8 cellular contexts compared by ENCODE assay signal in the genomic region with DNA sequence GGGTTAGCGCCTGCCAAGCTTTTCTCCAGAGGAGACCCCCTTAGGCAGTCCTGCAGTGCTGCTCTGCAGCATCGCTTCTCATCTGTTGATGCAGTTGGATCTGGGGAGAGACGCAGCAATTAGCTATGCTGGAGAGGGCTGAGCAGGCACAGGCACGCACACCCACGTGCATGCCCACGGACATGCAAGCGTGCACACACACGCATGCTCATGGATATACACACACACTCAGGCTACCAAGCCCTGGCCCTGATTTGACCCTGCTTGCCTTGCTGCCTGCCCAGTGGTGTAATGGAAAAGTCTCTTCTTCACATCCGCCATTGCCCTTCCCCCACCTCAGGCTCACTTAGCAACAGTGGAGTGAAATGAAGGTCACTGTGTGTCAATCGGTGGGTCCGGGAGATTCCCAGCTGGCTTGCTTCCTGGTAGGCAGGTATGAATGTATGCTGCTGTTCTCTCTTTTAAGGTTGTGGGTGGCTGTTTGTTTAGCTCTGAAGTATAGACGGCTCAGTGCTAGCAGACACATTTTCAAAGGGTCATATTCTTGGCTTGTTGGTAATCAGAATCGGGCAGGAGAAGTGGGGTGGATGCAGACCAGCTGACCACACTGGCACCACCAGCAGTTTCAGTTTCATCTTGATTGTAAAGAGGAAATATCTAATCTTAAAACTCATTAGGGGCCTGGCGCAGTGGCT. TPM values are rescaled to one million over a fixed set of nuclear protein-coding genes. Genes with fewer than 3 reads are reported as not detected.
A peak's percentile ranks its signal among the peaks of the same experiment; 100 is the strongest.
DNase-seq lines count a peak whose midpoint lies in the region; ATAC-seq and TF ChIP-seq lines count a peak whose summit lies in the region.

No MANE protein-coding gene starts in this region.

- 42 to 72% (median 50%) methylated on average over 11 to 14 of the region's 14 CpGs for WGBS in heart left ventricle, 4 donors
- WGBS in sigmoid colon, 2 donors, result 27 to 58% methylated on average over 14 of the region's 14 CpGs

- H3K36me3 ChIP-seq in heart left ventricle (peaks cover 0 to 91% (median 36%) of the 10 kb centered on the region in 9 donors), sigmoid colon (peaks cover 4 to 53% (median 28%) of the 10 kb centered on the region in 4 donors)

- H3K4me1 ChIP-seq in heart left ventricle (peaks cover 0 to 94% (median 46%) of the 10 kb centered on the region in 12 donors), sigmoid colon (peaks cover 0 to 94% (median 93%) of the 10 kb centered on the region in 4 donors)

- in situ Hi-C loops in KBM-7 (cut with MboI; ENCODE audit: low pct_unique_long_range_greater_than_20kb, low sequenced_read_pairs), result loop anchor here (25.0 kb wide), 2 partner anchors 504 to 679 kb away; no protein-coding TSS in a partner anchor

- TF ChIP-seq CTCF in GM12864 (IDR thresholded peaks at IDR 0.05; ENCODE audit: low read depth, low read length, missing control alignments), result no peak
- no peak for TF ChIP-seq CTCF in heart left ventricle (IDR thresholded peaks at IDR 0.05)
- no peak for TF ChIP-seq CTCF in sigmoid colon (IDR thresholded peaks at IDR 0.05)

- DNase-seq in GM12864 (ENCODE audit: low read depth) (peak; percentile 77), H4 (ENCODE audit: low spot score) (peak; percentile 39), RPMI8226 (peak; percentile 86), heart left ventricle (peak in 4 of 5 donors; percentile 58 to 80 (median 70)), sigmoid colon (peak; percentile 77), KBM-7 (no peak), NCI-H1048 (lab: John Stamatoyannopoulos, UW) (no peak), KG1 (lab: John Stamatoyannopoulos, UW) (no peak)

- TF ChIP-seq POLR2A in heart left ventricle (IDR thresholded peaks at IDR 0.05) (no peak), sigmoid colon (IDR thresholded peaks at IDR 0.05) (no peak)

- H3K27ac ChIP-seq in heart left ventricle, result peak overlapping the region in 11 of 12 donors; percentile 54 to 97 (median 76)
- H3K27ac ChIP-seq in sigmoid colon, result peak overlapping the region; percentile 67 to 97 (median 96)

- intact Hi-C loops in heart left ventricle (cut with DNase I), result loop anchor here in 1 of 10 donors (10.0 kb wide), 1 partner anchor 501 kb away; no protein-coding TSS in a partner anchor
- intact Hi-C loops in sigmoid colon (cut with DNase I), result no loop called here

- H3K27me3 ChIP-seq in heart left ventricle (no peaks in the 10 kb centered on the region), sigmoid colon (no peaks in the 10 kb centered on the region)

- no peaks in the 10 kb centered on the region for H3K9me3 ChIP-seq in heart left ventricle
- H3K9me3 ChIP-seq in sigmoid colon, result no peaks in the 10 kb centered on the region

- peak; percentile 44 to 81 (median 77) for ATAC-seq in heart left ventricle

- H3K4me3 ChIP-seq in GM12864 (ENCODE audit: low read depth, low read length), result peak overlapping the region; percentile 27
- H3K4me3 ChIP-seq in heart left ventricle, result peak overlapping the region in 2 of 12 donors; percentile 6 to 19
- peak overlapping the region in 1 of 4 donors; percentile 16 for H3K4me3 ChIP-seq in sigmoid colon

- TF ChIP-seq EP300 in sigmoid colon (IDR thresholded peaks at IDR 0.05), result peak in 2 of 4 donors; percentile 32 to 42

RNA-seq across cellular contexts. Expression of a gene that starts 9.5 kb away (rescaled TPM):
- 32.0 and 49.2 TPM in 2 replicates for total RNA-seq in H4 (2014; rRNA removed; shearing (Covaris generic))
- total RNA-seq in heart left ventricle (100 to 1,000 TPM; 245 to 640 (median 339) TPM), sigmoid colon (100 to 1,000 TPM in 3 of 4 donors, 10 to 100 TPM in 1; 92.4 to 118 (median 109) TPM)
- polyA plus RNA-seq in heart left ventricle (100 to 1,000 TPM; 165 to 372 TPM), sigmoid colon (100 to 1,000 TPM in 1 of 3 donors, 10 to 100 TPM in 2; 54.7 to 259 (median 79.1) TPM)

Comparison
In these comparisons a context has a peak if more than half of its experiments do, and no peak if none do; other contexts are left out.
1. DNase-seq: peak in GM12864 (single experiment), H4 (single experiment), RPMI8226 (single experiment), heart left ventricle (4 of 5) and sigmoid colon (single experiment); none in KBM-7 (single experiment), NCI-H1048 (single experiment) and KG1 (single experiment).